8 cellular contexts compared by ENCODE assay signal in genomic region chr5:119453045-119453383, GRCh38. TPM values are rescaled to one million over a fixed set of nuclear protein-coding genes. Genes with fewer than 3 reads are reported as not detected.
A peak's percentile ranks its signal among the peaks of the same experiment; 100 is the strongest.
DNase-seq lines count a peak whose midpoint lies in the region; ATAC-seq and TF ChIP-seq lines count a peak whose summit lies in the region.

No MANE protein-coding gene starts in this region.

- H3K27ac Mint-ChIP-seq in CD4-positive, CD25-positive, alpha-beta regulatory T cell, result peak overlapping the region; percentile 87 to 93 (median 92)
- peak overlapping the region; percentile 79 to 86 for H3K27ac Mint-ChIP-seq in activated naive CD4-positive, alpha-beta T cell treated with anti-CD3 and anti-CD28 coated beads, Interleukin-2, amount 50 U/mL, for 72 hours

- peak in 1 of 3 donors; percentile 39 for DNase-seq in CD4-positive, CD25-positive, alpha-beta regulatory T cell
- DNase-seq in activated naive CD4-positive, alpha-beta T cell treated with anti-CD3 and anti-CD28 coated beads, Interleukin-2, amount 50 U/mL, for 72 hours (ENCODE audit: low spot score in 2 of 2), result no peak
- DNase-seq in left ventricle myocardium inferior (no peak), putamen (ENCODE audit: low spot score) (peak; percentile 49)
- DNase-seq in activated CD8-positive, alpha-beta memory T cell treated with anti-CD3 and anti-CD28 coated beads, Interleukin-2, amount 50 U/mL, for 4 hours, result no peak

- intact Hi-C loops in left ventricle myocardium inferior (cut with micrococcal nuclease), result no loop called here

- ATAC-seq in CD4-positive, CD25-positive, alpha-beta regulatory T cell (ENCODE audit: low read depth in 2 of 2), result no peak
- ATAC-seq in GM19438 (IDR thresholded peaks at IDR 0.05; ENCODE audit: low read depth, unreplicated experiment) (peak; percentile 17), GM19324 (IDR thresholded peaks at IDR 0.05; ENCODE audit: low FRiP score, unreplicated experiment) (no peak)
- ATAC-seq in activated naive CD4-positive, alpha-beta T cell treated with anti-CD3 and anti-CD28 coated beads, Interleukin-2, amount 50 U/mL, for 72 hours, result peak; percentile 4 to 9

- H3K27ac ChIP-seq in CD4-positive, CD25-positive, alpha-beta regulatory T cell (ENCODE audit: insufficient read depth, low read length, poor library complexity, severe bottlenecking), result peak overlapping the region; percentile 66
- peak overlapping the region; percentile 65; the same call in 1 of the 2 replicates for H3K27ac ChIP-seq in HUES6 (ENCODE audit: low read depth, low read length)
- peak overlapping the region; percentile 95 for H3K27ac ChIP-seq in left ventricle myocardium inferior (replicated peaks)

- H3K27me3 ChIP-seq in CD4-positive, CD25-positive, alpha-beta regulatory T cell (ENCODE audit: control insufficient read depth, insufficient read depth, low read length), result no peaks in the 10 kb centered on the region
- no peaks in the 10 kb centered on the region for H3K27me3 ChIP-seq in HUES6 (ENCODE audit: control insufficient read depth, insufficient read depth, low read length)
- no peaks in the 10 kb centered on the region for H3K27me3 ChIP-seq in left ventricle myocardium inferior (ENCODE audit: low read depth)

- H3K9me3 ChIP-seq in CD4-positive, CD25-positive, alpha-beta regulatory T cell (ENCODE audit: control insufficient read depth in 2 of 2, low read length in 2 of 2), result no peaks in the 10 kb centered on the region
- H3K9me3 ChIP-seq in HUES6 (ENCODE audit: control insufficient read depth, insufficient read depth, low read depth, low read length) (peaks cover 24% of the 10 kb centered on the region), left ventricle myocardium inferior (replicated peaks) (peaks cover 10% of the 10 kb centered on the region)

- no peak for TF ChIP-seq CTCF in left ventricle myocardium inferior (IDR thresholded peaks at IDR 0.05; ENCODE audit: borderline replicate concordance)

- peaks cover 10 to 28% (median 16%) of the 10 kb centered on the region in 4 donors for H3K4me1 Mint-ChIP-seq in CD4-positive, CD25-positive, alpha-beta regulatory T cell

- H3K27me3 Mint-ChIP-seq in CD4-positive, CD25-positive, alpha-beta regulatory T cell, result peaks cover 42% of the 10 kb centered on the region

- H3K9ac ChIP-seq in HUES6 (ENCODE audit: low read length), result peak overlapping the region; percentile 86

- H3K4me1 ChIP-seq in CD4-positive, CD25-positive, alpha-beta regulatory T cell (ENCODE audit: control insufficient read depth, insufficient read depth, low read length, poor library complexity, severe bottlenecking), result peaks cover 19% of the 10 kb centered on the region
- H3K4me1 ChIP-seq in HUES6 (ENCODE audit: control insufficient read depth, insufficient read depth, low read length) (peaks cover 37% of the 10 kb centered on the region), left ventricle myocardium inferior (peaks cover 47% of the 10 kb centered on the region)

- no peaks in the 10 kb centered on the region for H3K36me3 ChIP-seq in CD4-positive, CD25-positive, alpha-beta regulatory T cell (ENCODE audit: control insufficient read depth, insufficient read depth, low read length)
- H3K36me3 ChIP-seq in HUES6 (ENCODE audit: control insufficient read depth, insufficient read depth, low read length) (peaks cover 9% of the 10 kb centered on the region), left ventricle myocardium inferior (peaks cover 12% of the 10 kb centered on the region)

- H3K4me3 ChIP-seq in CD4-positive, CD25-positive, alpha-beta regulatory T cell (ENCODE audit: low read depth, low read length), result peak overlapping the region; percentile 84
- peak overlapping the region; percentile 85 for H3K4me3 ChIP-seq in HUES6 (ENCODE audit: low read depth, low read length)
- peak overlapping the region; percentile 90 for H3K4me3 ChIP-seq in left ventricle myocardium inferior

- H3K9me3 Mint-ChIP-seq in CD4-positive, CD25-positive, alpha-beta regulatory T cell, result peaks cover 0 to 1% (median 0%) of the 10 kb centered on the region in 7 donors
- no peaks in the 10 kb centered on the region for H3K9me3 Mint-ChIP-seq in activated naive CD4-positive, alpha-beta T cell treated with anti-CD3 and anti-CD28 coated beads, Interleukin-2, amount 50 U/mL, for 72 hours

- H3K36me3 Mint-ChIP-seq in CD4-positive, CD25-positive, alpha-beta regulatory T cell, result peaks cover 7% of the 10 kb centered on the region
- peaks cover 0 to 5% of the 10 kb centered on the region in 2 donors for H3K36me3 Mint-ChIP-seq in activated naive CD4-positive, alpha-beta T cell treated with anti-CD3 and anti-CD28 coated beads, Interleukin-2, amount 50 U/mL, for 72 hours

- H3K4me3 Mint-ChIP-seq in CD4-positive, CD25-positive, alpha-beta regulatory T cell, result peak overlapping the region; percentile 92 to 99 (median 94)

RNA-seq across cellular contexts. Expression of gene HSD17B4, which starts 0.7 kb away (rescaled TPM):
- total RNA-seq in CD4-positive, CD25-positive, alpha-beta regulatory T cell, result 31.5 TPM
- 10 to 100 TPM; 31.3 to 73.3 (median 41.0) TPM for polyA plus RNA-seq in CD4-positive, CD25-positive, alpha-beta regulatory T cell
- 10 to 100 TPM; 49.7 to 85.1 TPM for total RNA-seq in activated naive CD4-positive, alpha-beta T cell treated with anti-CD3 and anti-CD28 coated beads, Interleukin-2, amount 50 U/mL, for 72 hours
- total RNA-seq in left ventricle myocardium inferior, result 236 TPM

Comparison
In these comparisons a context has a peak if more than half of its experiments do, and no peak if none do; other contexts are left out.
1. ATAC-seq: peak in GM19438 (single experiment) and activated naive CD4-positive, alpha-beta T cell treated with anti-CD3 and anti-CD28 coated beads, Interleukin-2, amount 50 U/mL, for 72 hours (2 of 2); none in CD4-positive, CD25-positive, alpha-beta regulatory T cell (0 of 2) and GM19324 (single experiment).
2. Peak in every context shown above with its lines, with median percentiles within 50 percentile points of each other: H3K27ac ChIP-seq and H3K4me3 ChIP-seq.